1 cellular context compared by ENCODE assay signal in the genomic region with DNA sequence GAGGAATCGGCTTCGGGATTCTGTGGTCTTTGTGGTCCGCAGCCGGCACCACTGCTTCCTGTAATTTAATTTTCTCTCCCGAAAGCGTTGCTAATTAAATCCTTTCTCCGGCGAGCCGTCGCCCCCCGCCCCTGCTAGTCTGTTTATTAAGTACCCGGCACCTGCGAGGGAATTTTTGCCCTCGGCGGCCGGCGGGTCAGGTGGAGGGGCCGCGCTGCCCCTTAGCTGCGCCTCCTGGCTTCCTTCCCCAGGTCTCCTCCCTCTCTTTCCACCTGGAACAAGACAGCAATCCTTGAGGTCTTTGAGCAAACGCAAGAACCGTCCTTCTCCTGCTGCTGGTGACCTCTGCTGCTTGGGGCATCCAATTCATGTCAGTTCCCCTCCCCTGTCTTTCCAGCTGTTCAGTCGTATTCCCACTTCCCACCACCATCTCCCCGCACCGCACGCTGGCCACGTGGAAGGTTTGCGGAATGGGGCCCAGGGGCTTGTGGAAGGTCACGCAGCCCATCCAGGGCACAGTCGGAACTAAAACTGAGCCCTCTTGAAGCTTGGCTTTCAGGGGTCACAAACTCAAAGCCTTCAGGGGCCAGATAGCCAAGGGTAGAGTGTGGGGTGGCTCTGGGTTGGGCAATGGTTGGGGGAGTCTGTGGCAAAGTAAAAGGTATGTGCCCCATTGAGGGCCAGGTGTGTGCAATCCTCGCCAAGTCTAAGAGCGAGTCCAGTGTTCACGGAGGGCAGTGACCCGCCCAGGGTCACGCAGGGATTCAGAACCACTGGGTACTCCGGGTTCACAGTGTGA.
TF ChIP-seq lines count a peak whose summit lies in the region.

No MANE protein-coding gene starts in this region.

TF ChIP-seq in HCT116, 20 proteins besides CTCF, POLR2A, EP300 and RAD21 (continued from another document):
- TF ChIP-seq, protein P1, sequence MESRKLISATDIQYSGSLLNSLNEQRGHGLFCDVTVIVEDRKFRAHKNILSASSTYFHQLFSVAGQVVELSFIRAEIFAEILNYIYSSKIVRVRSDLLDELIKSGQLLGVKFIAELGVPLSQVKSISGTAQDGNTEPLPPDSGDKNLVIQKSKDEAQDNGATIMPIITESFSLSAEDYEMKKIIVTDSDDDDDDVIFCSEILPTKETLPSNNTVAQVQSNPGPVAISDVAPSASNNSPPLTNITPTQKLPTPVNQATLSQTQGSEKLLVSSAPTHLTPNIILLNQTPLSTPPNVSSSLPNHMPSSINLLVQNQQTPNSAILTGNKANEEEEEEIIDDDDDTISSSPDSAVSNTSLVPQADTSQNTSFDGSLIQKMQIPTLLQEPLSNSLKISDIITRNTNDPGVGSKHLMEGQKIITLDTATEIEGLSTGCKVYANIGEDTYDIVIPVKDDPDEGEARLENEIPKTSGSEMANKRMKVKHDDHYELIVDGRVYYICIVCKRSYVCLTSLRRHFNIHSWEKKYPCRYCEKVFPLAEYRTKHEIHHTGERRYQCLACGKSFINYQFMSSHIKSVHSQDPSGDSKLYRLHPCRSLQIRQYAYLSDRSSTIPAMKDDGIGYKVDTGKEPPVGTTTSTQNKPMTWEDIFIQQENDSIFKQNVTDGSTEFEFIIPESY (IDR thresholded peaks at IDR 0.05; ENCODE audit: extremely low read depth, insufficient replicate concordance, low read length), result no peak
- no peak for TF ChIP-seq FOSL1 (IDR thresholded peaks at IDR 0.05; ENCODE audit: low read depth)
- no peak for TF ChIP-seq TCF7L2 (IDR thresholded peaks at IDR 0.05; ENCODE audit: borderline replicate concordance, extremely low read depth, insufficient read depth, insufficient read length)
- no peak for TF ChIP-seq SIN3A (IDR thresholded peaks at IDR 0.05; ENCODE audit: low read depth)
- TF ChIP-seq, protein P2, sequence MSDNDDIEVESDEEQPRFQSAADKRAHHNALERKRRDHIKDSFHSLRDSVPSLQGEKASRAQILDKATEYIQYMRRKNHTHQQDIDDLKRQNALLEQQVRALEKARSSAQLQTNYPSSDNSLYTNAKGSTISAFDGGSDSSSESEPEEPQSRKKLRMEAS (IDR thresholded peaks at IDR 0.05), result no peak
- no peak for TF ChIP-seq EGR1 (IDR thresholded peaks at IDR 0.05; ENCODE audit: low read depth)
- TF ChIP-seq SP1 (IDR thresholded peaks at IDR 0.05; ENCODE audit: low read depth), result no peak
- TF ChIP-seq ZFX (IDR thresholded peaks at IDR 0.05), result no peak
- no peak for TF ChIP-seq ZNF274 (IDR thresholded peaks at IDR 0.05; ENCODE audit: low read depth, low read length)
- TF ChIP-seq EZH2phosphoT487 (IDR thresholded peaks at IDR 0.05; ENCODE audit: borderline replicate concordance), result no peak
- TF ChIP-seq SRF (IDR thresholded peaks at IDR 0.05; ENCODE audit: low read depth), result no peak
